ENCODE assay signal across 14 cellular contexts in genomic region chr5:108339220-108339619, GRCh38.
"Had no signal": no experiment of that assay in that cellular context is flagged by ENCODE, and none has a peak within 500 bp of the region (broad histone marks: within the 10 kb centered on the region; RNA-seq: fewer than 3 reads in every experiment).

No MANE protein-coding gene starts in this region.

- H3K36me3 ChIP-seq: cardiac muscle cell, left lung, transverse colon had no signal

- H3K27me3 ChIP-seq: cardiac muscle cell, left lung, transverse colon had no signal

- H3K9ac ChIP-seq: parathyroid adenoma had no signal

- H2AFZ ChIP-seq: parathyroid adenoma had no signal

- H3K4me3 ChIP-seq: cardiac muscle cell, left lung, transverse colon had no signal

- DNase-seq: activated naive CD4-positive, alpha-beta T cell treated with anti-CD3 and anti-CD28 coated beads for 36 hours; activated naive CD8-positive, alpha-beta T cell treated with anti-CD3 and anti-CD28 coated beads, Interleukin-2, amount 50 U/mL, for 24 hours; activated T-cell treated with anti-CD3 and anti-CD28 coated beads, Interleukin-2, amount 50 U/mL, for 1 hour; endodermal cell; islet precursor cell; left lung; mammary epithelial cell; naive thymus-derived CD4-positive, alpha-beta T cell; stimulated activated CD4-positive, alpha-beta T cell treated with anti-CD3 and anti-CD28 coated beads, Interleukin-15, amount 100 ng/mL, for 24 hours; stimulated activated CD4-positive, alpha-beta T cell treated with anti-CD3 and anti-CD28 coated beads, Interleukin-4, amount 100 ng/mL, for 24 hours; stimulated activated naive CD4-positive, alpha-beta T cell; transverse colon had no signal

- H3K27ac ChIP-seq: cardiac muscle cell, left lung, parathyroid adenoma, transverse colon had no signal

- ATAC-seq: activated naive CD8-positive, alpha-beta T cell treated with anti-CD3 and anti-CD28 coated beads, Interleukin-2, amount 50 U/mL, for 24 hours; left lung; naive thymus-derived CD4-positive, alpha-beta T cell had no signal

- H3K9me3 ChIP-seq: left lung, transverse colon had no signal

- H3K4me1 ChIP-seq: left lung, parathyroid adenoma had no signal
